19 cellular contexts compared by ENCODE assay signal in genomic region chr9:124340219-124341069, GRCh38.
A peak's percentile ranks its signal among the peaks of the same experiment; 100 is the strongest.
DNase-seq lines count a peak whose midpoint lies in the region; ATAC-seq and TF ChIP-seq lines count a peak whose summit lies in the region.
"Had no signal": no experiment of that assay in that cellular context is flagged by ENCODE, and none has a peak within 500 bp of the region (broad histone marks: within the 10 kb centered on the region; RNA-seq: fewer than 3 reads in every experiment).

No MANE protein-coding gene starts in this region.

- H3K27me3 ChIP-seq in right cardiac atrium (ENCODE audit: control insufficient read depth, insufficient read depth) (no peaks in the 10 kb centered on the region), SJCRH30 (no peaks in the 10 kb centered on the region), mesenchymal stem cell (ENCODE audit: control insufficient read depth in 1 of 2, insufficient read depth in 1 of 2, low read length in 2 of 2) (no peaks in the 10 kb centered on the region), hepatocyte (no peaks in the 10 kb centered on the region)

- WGBS in right cardiac atrium: 84% methylated on average over 18 of the region's 18 CpGs
- WGBS in mesenchymal stem cell: 99% methylated on average over 17 of the region's 18 CpGs
- WGBS in hepatocyte (ENCODE audit: low lambda C conversion rate, missing lambda C conversion rate): 88% methylated on average over 18 of the region's 18 CpGs

- H3K27me3 Mint-ChIP-seq in stimulated activated memory B cell treated with anti-CD40 and anti-IgM and Interleukin-4, amounts not matched to agents 10 μg/mL and 1 μg/mL and 100 μg/mL, for 72 hours: no peaks in the 10 kb centered on the region
- H3K27me3 Mint-ChIP-seq in T-helper 2 cell treated with Interferon-gamma antibody and Interleukin-4, amounts not matched to agents 5 μg/mL and 100 μg/mL, for 36 hours (ENCODE audit: low read depth): no peaks in the 10 kb centered on the region

- H3K4me2 ChIP-seq in mesenchymal stem cell (ENCODE audit: low read length, poor library complexity, severe bottlenecking) (no peak overlapping the region), hepatocyte (no peak overlapping the region)
- H3K4me2 ChIP-seq: KMS-11, PC-9 had no signal

- H2BK12ac ChIP-seq in mesenchymal stem cell (ENCODE audit: low read length in 2 of 2): no peak overlapping the region

- no peak overlapping the region for H2BK15ac ChIP-seq in mesenchymal stem cell (ENCODE audit: low read depth, poor library complexity, severe bottlenecking)

- H2AK5ac ChIP-seq in mesenchymal stem cell (ENCODE audit: low read length, severe bottlenecking): no peak overlapping the region

- H4K8ac ChIP-seq in mesenchymal stem cell (ENCODE audit: low read length): peak overlapping the region; percentile 35

- H2BK120ac ChIP-seq in mesenchymal stem cell (ENCODE audit: low read depth, low read length): no peak overlapping the region

- H3K4me3 ChIP-seq in right cardiac atrium (ENCODE audit: low read length) (no peak overlapping the region), SJCRH30 (no peak overlapping the region), mesenchymal stem cell (ENCODE audit: insufficient read depth in 1 of 2, low read depth in 1 of 2, low read length in 2 of 2) (no peak overlapping the region), hepatocyte (no peak overlapping the region)
- H3K4me3 ChIP-seq: PC-9 had no signal

- no peaks in the 10 kb centered on the region for H3K79me2 ChIP-seq in hepatocyte

- H3K23ac ChIP-seq in mesenchymal stem cell (ENCODE audit: low read length in 2 of 2): no peak overlapping the region

- ATAC-seq in right cardiac atrium (no peak), left cardiac atrium (no peak), GM19023 (IDR thresholded peaks at IDR 0.05; ENCODE audit: unreplicated experiment) (no peak)
- ATAC-seq in stimulated activated memory B cell treated with anti-CD40 and anti-IgM and Interleukin-4, amounts not matched to agents 10 μg/mL and 1 μg/mL and 100 μg/mL, for 72 hours: no peak
- ATAC-seq: HCT116, SK-N-SH treated with all-trans-retinoic acid at 6 μM for 48 hours had no signal

- H3K4me1 Mint-ChIP-seq in stimulated activated memory B cell treated with anti-CD40 and anti-IgM and Interleukin-4, amounts not matched to agents 10 μg/mL and 1 μg/mL and 100 μg/mL, for 72 hours: no peaks in the 10 kb centered on the region
- H3K4me1 Mint-ChIP-seq in T-helper 2 cell treated with Interferon-gamma antibody and Interleukin-4, amounts not matched to agents 5 μg/mL and 100 μg/mL, for 36 hours (ENCODE audit: low read depth): no peaks in the 10 kb centered on the region

- peaks cover 39% of the 10 kb centered on the region for H3K79me1 ChIP-seq in mesenchymal stem cell (replicated peaks; ENCODE audit: low read length, poor library complexity, severe bottlenecking)

- no peak overlapping the region for H2BK5ac ChIP-seq in mesenchymal stem cell (ENCODE audit: low read depth, low read length, poor library complexity, severe bottlenecking)

- no peak overlapping the region for H3K4me3 Mint-ChIP-seq in stimulated activated memory B cell treated with anti-CD40 and anti-IgM and Interleukin-4, amounts not matched to agents 10 μg/mL and 1 μg/mL and 100 μg/mL, for 72 hours
- no peak overlapping the region for H3K4me3 Mint-ChIP-seq in T-helper 2 cell treated with Interferon-gamma antibody and Interleukin-4, amounts not matched to agents 5 μg/mL and 100 μg/mL, for 36 hours

- H3K18ac ChIP-seq in mesenchymal stem cell (ENCODE audit: low read depth in 1 of 2, low read length in 2 of 2): no peak overlapping the region

- peaks cover 83% of the 10 kb centered on the region for H3K36me3 Mint-ChIP-seq in stimulated activated memory B cell treated with anti-CD40 and anti-IgM and Interleukin-4, amounts not matched to agents 10 μg/mL and 1 μg/mL and 100 μg/mL, for 72 hours
- peaks cover 19% of the 10 kb centered on the region for H3K36me3 Mint-ChIP-seq in T-helper 2 cell treated with Interferon-gamma antibody and Interleukin-4, amounts not matched to agents 5 μg/mL and 100 μg/mL, for 36 hours (ENCODE audit: low read depth)

- H4K20me1 ChIP-seq in hepatocyte (ENCODE audit: insufficient read depth, poor library complexity, severe bottlenecking): no peaks in the 10 kb centered on the region

- TF ChIP-seq CTCF in hepatocyte (IDR thresholded peaks at IDR 0.05; ENCODE audit: poor library complexity): no peak

- H3K27ac Mint-ChIP-seq in stimulated activated memory B cell treated with anti-CD40 and anti-IgM and Interleukin-4, amounts not matched to agents 10 μg/mL and 1 μg/mL and 100 μg/mL, for 72 hours: peak overlapping the region; percentile 55
- H3K27ac Mint-ChIP-seq in T-helper 2 cell treated with Interferon-gamma antibody and Interleukin-4, amounts not matched to agents 5 μg/mL and 100 μg/mL, for 36 hours: no peak overlapping the region

- H3K9me3 ChIP-seq in right cardiac atrium (ENCODE audit: control insufficient read depth, low read length) (no peaks in the 10 kb centered on the region), SJCRH30 (replicated peaks) (no peaks in the 10 kb centered on the region), mesenchymal stem cell (ENCODE audit: control insufficient read depth, low read length) (peaks cover 14% of the 10 kb centered on the region), hepatocyte (ENCODE audit: low read depth) (no peaks in the 10 kb centered on the region)
- H3K9me3 ChIP-seq: Caco-2 had no signal

- H2AFZ ChIP-seq in mesenchymal stem cell (ENCODE audit: low read depth, low read length) (no peak overlapping the region), hepatocyte (no peak overlapping the region)
- H2AFZ ChIP-seq: PC-9 had no signal

- no peak overlapping the region for H3K9ac ChIP-seq in mesenchymal stem cell (ENCODE audit: low read length)
- H3K9ac ChIP-seq: KMS-11 had no signal

- H3K36me3 ChIP-seq in SJCRH30: peaks cover 7% of the 10 kb centered on the region; the same call in 1 of the 2 replicates
- peaks cover 83 to 88% of the 10 kb centered on the region in 2 experiments for H3K36me3 ChIP-seq in mesenchymal stem cell (ENCODE audit: control insufficient read depth in 1 of 2, insufficient read depth in 2 of 2, low read depth in 1 of 2, low read length in 2 of 2)
- peaks cover 6% of the 10 kb centered on the region for H3K36me3 ChIP-seq in hepatocyte (replicated peaks; ENCODE audit: insufficient read depth, low read depth)

- H4K91ac ChIP-seq in mesenchymal stem cell (ENCODE audit: low read length): no peak overlapping the region

- H3K4me1 ChIP-seq in right cardiac atrium (ENCODE audit: control insufficient read depth, insufficient read depth, low read length) (peaks cover 2% of the 10 kb centered on the region), SJCRH30 (peaks cover 40% of the 10 kb centered on the region), mesenchymal stem cell (ENCODE audit: control insufficient read depth, insufficient read depth, low read depth, low read length) (peaks cover 48% of the 10 kb centered on the region), hepatocyte (ENCODE audit: insufficient read depth) (no peaks in the 10 kb centered on the region)
- H3K4me1 ChIP-seq: Caco-2 had no signal

- H3K27ac ChIP-seq in right cardiac atrium (ENCODE audit: low read length): no peak overlapping the region
- peak overlapping the region; percentile 21 for H3K27ac ChIP-seq in SJCRH30
- no peak overlapping the region for H3K27ac ChIP-seq in mesenchymal stem cell (ENCODE audit: low read length, poor library complexity, severe bottlenecking)
- no peak overlapping the region for H3K27ac ChIP-seq in hepatocyte
- H3K27ac ChIP-seq: KMS-11, PC-9 had no signal

- H3K9me2 ChIP-seq in hepatocyte (replicated peaks; ENCODE audit: insufficient read depth): no peaks in the 10 kb centered on the region

- H3K14ac ChIP-seq in mesenchymal stem cell (ENCODE audit: low read length in 2 of 2): no peak overlapping the region

- H3K4ac ChIP-seq in mesenchymal stem cell (ENCODE audit: low read depth in 1 of 2, low read length in 2 of 2): no peak overlapping the region

- no peaks in the 10 kb centered on the region for H3K9me3 Mint-ChIP-seq in stimulated activated memory B cell treated with anti-CD40 and anti-IgM and Interleukin-4, amounts not matched to agents 10 μg/mL and 1 μg/mL and 100 μg/mL, for 72 hours
- H3K9me3 Mint-ChIP-seq in T-helper 2 cell treated with Interferon-gamma antibody and Interleukin-4, amounts not matched to agents 5 μg/mL and 100 μg/mL, for 36 hours: no peaks in the 10 kb centered on the region

- intact Hi-C loops in right cardiac atrium (cut with DNase I) (no loop called here), left cardiac atrium (cut with DNase I) (no loop called here)

- DNase-seq in right cardiac atrium (peak in 2 of 3 donors; percentile 29 to 40), left cardiac atrium (no peak), SJCRH30 (peak; percentile 66 to 80), mesenchymal stem cell (no peak), hepatocyte (ENCODE audit: low spot score) (no peak)
- no peak for DNase-seq in T-helper 2 cell treated with Interferon-gamma antibody and Interleukin-4, amounts not matched to agents 5 μg/mL and 100 μg/mL, for 36 hours (ENCODE audit: low spot score)
- DNase-seq: Caco-2, DMS153, NCI-H1092, NCI-H146, NCI-H2081 treated with DMSO at 0.1 percent for 48 hours, NCI-H510A treated with DMSO at 0.1 percent for 48 hours, NCI-H82, PC-9 had no signal

Comparison
In these comparisons a context has a peak if more than half of its experiments do, and no peak if none do; other contexts are left out.
1. DNase-seq: peak in right cardiac atrium (2 of 3) and SJCRH30 (2 of 2); none in left cardiac atrium (single experiment), mesenchymal stem cell (single experiment), hepatocyte (single experiment) and T-helper 2 cell treated with Interferon-gamma antibody and Interleukin-4, amounts not matched to agents 5 μg/mL and 100 μg/mL, for 36 hours (single experiment).